ENCODE assay signal across 10 cellular contexts in genomic region chr20:20317195-20318113, GRCh38. TPM values are rescaled to one million over a fixed set of nuclear protein-coding genes. Genes with fewer than 3 reads are reported as not detected.
A peak's percentile ranks its signal among the peaks of the same experiment; 100 is the strongest.
DNase-seq lines count a peak whose midpoint lies in the region; ATAC-seq and TF ChIP-seq lines count a peak whose summit lies in the region.
"Had no signal": no experiment of that assay in that cellular context is flagged by ENCODE, and none has a peak within 500 bp of the region (broad histone marks: within the 10 kb centered on the region; RNA-seq: fewer than 3 reads in every experiment).

No MANE protein-coding gene starts in this region.

- H3K36me3 ChIP-seq in breast epithelium (no peaks in the 10 kb centered on the region), ascending aorta (no peaks in the 10 kb centered on the region)

- ATAC-seq in HG02973 (IDR thresholded peaks at IDR 0.05; ENCODE audit: unreplicated experiment), result peak; percentile 67
- ATAC-seq in sciatic nerve, result peak; percentile 58

- H3K27ac ChIP-seq in breast epithelium (no peak overlapping the region), ascending aorta (no peak overlapping the region)

- peak; percentile 18 for DNase-seq in GM19240 (ENCODE audit: insufficient read length, low spot score)
- peak; percentile 87 for DNase-seq in NCI-H69 (lab: John Stamatoyannopoulos, UW)
- no peak for DNase-seq in sciatic nerve (ENCODE audit: low spot score)
- DNase-seq in breast epithelium (ENCODE audit: low spot score in 2 of 2), result no peak
- DNase-seq in H4 (ENCODE audit: low spot score), result no peak
- no peak for DNase-seq in activated CD4-positive, CD25-positive, alpha-beta regulatory T cell (lab: John Stamatoyannopoulos, UW)
- DNase-seq in ascending aorta (ENCODE audit: low spot score in 2 of 2), result no peak
- DNase-seq: H9; stimulated activated CD4-positive, alpha-beta T cell treated with anti-CD3 and anti-CD28 coated beads, Interleukin-1b, Interleukin-23, amount 100 ng/mL, for 48 hours had no signal

- H3K27me3 ChIP-seq in breast epithelium (no peaks in the 10 kb centered on the region), ascending aorta (no peaks in the 10 kb centered on the region)

- no peaks in the 10 kb centered on the region for H3K4me1 ChIP-seq in breast epithelium
- no peaks in the 10 kb centered on the region for H3K4me1 ChIP-seq in ascending aorta

- TF ChIP-seq CTCF in breast epithelium (IDR thresholded peaks at IDR 0.05) (no peak), ascending aorta (IDR thresholded peaks at IDR 0.05) (no peak)

- H3K9me3 ChIP-seq in breast epithelium (peaks cover 0 to 8% of the 10 kb centered on the region in 2 donors), ascending aorta (no peaks in the 10 kb centered on the region)

- intact Hi-C loops in sciatic nerve (cut with DNase I), result no loop called here
- intact Hi-C loops in breast epithelium (cut with DNase I; ENCODE audit: low total_unique reads), result no loop called here
- intact Hi-C loops in ascending aorta (cut with DNase I), result no loop called here

- H3K4me3 ChIP-seq in breast epithelium (no peak overlapping the region), ascending aorta (no peak overlapping the region)

- no peak for TF ChIP-seq POLR2A in breast epithelium (IDR thresholded peaks at IDR 0.05)

RNA-seq across cellular contexts. Expression of gene INSM1, which starts 50.5 kb away (rescaled TPM):
- total RNA-seq in sciatic nerve (not detected), breast epithelium (under 1 TPM in 1 of 3 donors, not detected in 2; 0.48 TPM), ascending aorta (not detected)
- 0.14 and 0.18 TPM in 2 replicates for total RNA-seq in H4 (2014; rRNA removed; shearing (Covaris generic))

Comparison
In these comparisons a context has a peak if more than half of its experiments do, and no peak if none do; other contexts are left out.
1. DNase-seq: peak in GM19240 (single experiment) and NCI-H69 (single experiment); none in sciatic nerve (single experiment), breast epithelium (0 of 2), H4 (single experiment), activated CD4-positive, CD25-positive, alpha-beta regulatory T cell (0 of 4) and ascending aorta (0 of 2).